In the genomic region with DNA sequence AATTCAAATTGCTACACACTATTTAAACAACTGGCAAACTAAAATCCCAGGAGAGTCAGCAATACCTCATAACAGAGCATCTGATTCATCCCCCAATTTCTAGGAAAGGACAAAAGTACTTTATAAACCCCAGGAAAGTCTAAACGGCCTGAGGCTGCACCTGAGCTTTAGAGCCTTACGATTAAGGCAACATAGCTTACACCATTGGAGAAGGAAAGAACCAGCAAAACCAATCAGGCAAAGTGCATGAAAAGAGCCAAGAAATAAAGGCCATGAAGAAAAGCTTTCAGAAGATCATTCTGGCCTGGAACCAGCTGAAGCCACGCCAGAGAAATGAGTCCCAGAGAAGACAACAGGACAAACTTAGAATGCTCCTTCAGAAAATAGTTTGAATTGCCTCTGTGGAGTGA, we compare ENCODE assay signal across 11 cellular contexts. TPM values are rescaled to one million over a fixed set of nuclear protein-coding genes. Genes with fewer than 3 reads are reported as not detected.
DNase-seq lines count a peak whose midpoint lies in the region; ATAC-seq, FAIRE-seq and TF ChIP-seq lines count a peak whose summit lies in the region.
"Had no signal": no experiment of that assay in that cellular context is flagged by ENCODE, and none has a peak within 500 bp of the region (broad histone marks: within the 10 kb centered on the region; RNA-seq: fewer than 3 reads in every experiment).

No MANE protein-coding gene starts in this region.

- no peak for TF ChIP-seq CTCF in uterus (IDR thresholded peaks at IDR 0.05)

- no peak for DNase-seq in activated naive CD4-positive, alpha-beta T cell (lab: John Stamatoyannopoulos, UW)
- no peak for DNase-seq in effector memory CD8-positive, alpha-beta T cell
- DNase-seq in uterus (peak; percentile 58 to 64), NCI-H2107 (lab: John Stamatoyannopoulos, UW) (no peak), GM19239 (ENCODE audit: insufficient read length, low spot score) (no peak)
- no peak for DNase-seq in activated CD4-positive, alpha-beta T cell treated with anti-CD3 and anti-CD28 coated beads, Interleukin-2, amount 50 U/mL, for 4 hours
- DNase-seq: AML-193, NCI-H1436, T-helper 17 cell had no signal

- peak overlapping the region; percentile 72 for H3K27ac ChIP-seq in mesodermal cell (ENCODE audit: low read depth, low read length, severe bottlenecking)
- H3K27ac ChIP-seq in uterus, result peak overlapping the region; percentile 31 to 76

- peaks cover 30% of the 10 kb centered on the region for H3K36me3 ChIP-seq in mesodermal cell (ENCODE audit: control insufficient read depth, insufficient read depth, low read length)
- H3K36me3 ChIP-seq in uterus, result no peaks in the 10 kb centered on the region

- WGBS in mesodermal cell (ENCODE audit: insufficient coverage in 2 of 2), 2 experiments, result 82 to 86% methylated on average over 2 to 3 of the region's 3 CpGs

- no peak for ATAC-seq in effector memory CD8-positive, alpha-beta T cell (replicated peaks)
- ATAC-seq: T-helper 17 cell had no signal

- peaks cover 12% of the 10 kb centered on the region for H3K36me3 Mint-ChIP-seq in activated naive CD4-positive, alpha-beta T cell treated with anti-CD3 and anti-CD28 coated beads, Interleukin-2, amount 50 U/mL, for 24 hours
- H3K36me3 Mint-ChIP-seq in effector memory CD8-positive, alpha-beta T cell (ENCODE audit: insufficient read depth), result peaks cover 11% of the 10 kb centered on the region

- intact Hi-C loops in uterus (cut with DNase I; ENCODE audit: low total_unique reads), result no loop called here

- no peaks in the 10 kb centered on the region for H3K27me3 Mint-ChIP-seq in activated naive CD4-positive, alpha-beta T cell treated with anti-CD3 and anti-CD28 coated beads, Interleukin-2, amount 50 U/mL, for 24 hours
- H3K27me3 Mint-ChIP-seq in effector memory CD8-positive, alpha-beta T cell, result no peaks in the 10 kb centered on the region
- H3K27me3 Mint-ChIP-seq: T-helper 17 cell had no signal

- no peak overlapping the region for H3K4me3 Mint-ChIP-seq in activated naive CD4-positive, alpha-beta T cell treated with anti-CD3 and anti-CD28 coated beads, Interleukin-2, amount 50 U/mL, for 24 hours
- H3K4me3 Mint-ChIP-seq in effector memory CD8-positive, alpha-beta T cell, result no peak overlapping the region
- H3K4me3 Mint-ChIP-seq: T-helper 17 cell had no signal

- no peaks in the 10 kb centered on the region for H3K27me3 ChIP-seq in uterus

- no peaks in the 10 kb centered on the region for H3K9me3 Mint-ChIP-seq in activated naive CD4-positive, alpha-beta T cell treated with anti-CD3 and anti-CD28 coated beads, Interleukin-2, amount 50 U/mL, for 24 hours
- H3K9me3 Mint-ChIP-seq in effector memory CD8-positive, alpha-beta T cell, result no peaks in the 10 kb centered on the region

- H3K9me3 ChIP-seq in mesodermal cell (ENCODE audit: control insufficient read depth, low read length) (no peaks in the 10 kb centered on the region), uterus (no peaks in the 10 kb centered on the region)

- H3K4me1 Mint-ChIP-seq in activated naive CD4-positive, alpha-beta T cell treated with anti-CD3 and anti-CD28 coated beads, Interleukin-2, amount 50 U/mL, for 24 hours, result peaks cover 19% of the 10 kb centered on the region
- H3K4me1 Mint-ChIP-seq in effector memory CD8-positive, alpha-beta T cell (ENCODE audit: low read depth in 2 of 2), result peaks cover 19 to 39% of the 10 kb centered on the region in 2 donors

- peak overlapping the region; percentile 15 for H3K27ac Mint-ChIP-seq in activated naive CD4-positive, alpha-beta T cell treated with anti-CD3 and anti-CD28 coated beads, Interleukin-2, amount 50 U/mL, for 24 hours
- H3K27ac Mint-ChIP-seq in effector memory CD8-positive, alpha-beta T cell, result peak overlapping the region; percentile 3 to 36
- H3K27ac Mint-ChIP-seq: T-helper 17 cell had no signal

- H3K4me1 ChIP-seq in mesodermal cell (ENCODE audit: control insufficient read depth, insufficient read depth, low read length, poor library complexity, severe bottlenecking) (peaks cover 9% of the 10 kb centered on the region), uterus (peaks cover 3 to 9% of the 10 kb centered on the region in 2 donors)

- H3K4me3 ChIP-seq in mesodermal cell (ENCODE audit: extremely low read depth, insufficient read depth, low read length, poor library complexity, severe bottlenecking), result no peak overlapping the region
- H3K4me3 ChIP-seq in uterus, result no peak overlapping the region

- no peak for TF ChIP-seq POLR2A in uterus (IDR thresholded peaks at IDR 0.05)

- FAIRE-seq in GM19239 (lab: Jason Lieb, UNC), result no peak

RNA-seq across cellular contexts. Expression of a gene that starts 48.1 kb away (rescaled TPM):
- 33.5 TPM for polyA plus RNA-seq in mesodermal cell (2013, experiment 1 of 2)
- polyA plus RNA-seq in mesodermal cell (2013, experiment 2 of 2), result 30.8 TPM
- 10 to 100 TPM in 2 of 4 donors, 1 to 10 TPM in 2; 5.6 to 33.0 (median 18.9) TPM for total RNA-seq in uterus

Comparison
In these comparisons a context has a peak if more than half of its experiments do, and no peak if none do; other contexts are left out.
1. DNase-seq: peak in uterus (2 of 2); none in activated naive CD4-positive, alpha-beta T cell (0 of 4), effector memory CD8-positive, alpha-beta T cell (0 of 3), NCI-H2107 (single experiment), activated CD4-positive, alpha-beta T cell treated with anti-CD3 and anti-CD28 coated beads, Interleukin-2, amount 50 U/mL, for 4 hours (0 of 2) and GM19239 (single experiment).